Comparison of ENCODE assay signal across 8 cellular contexts in genomic region chr21:42199488-42200463, GRCh38. TPM values are rescaled to one million over a fixed set of nuclear protein-coding genes. Genes with fewer than 3 reads are reported as not detected.
DNase-seq lines count a peak whose midpoint lies in the region; ATAC-seq, FAIRE-seq and TF ChIP-seq lines count a peak whose summit lies in the region.

No MANE protein-coding gene starts in this region.

- no peaks in the 10 kb centered on the region for H3K36me3 Mint-ChIP-seq in activated CD4-positive, alpha-beta memory T cell treated with anti-CD3 and anti-CD28 coated beads for 36 hours

- no peak overlapping the region for H3K4me3 ChIP-seq in kidney epithelial cell (ENCODE audit: low read depth, low read length)

- peak; percentile 20 for FAIRE-seq in HTR-8/SVneo (lab: Jason Lieb, UNC)

- H3K4me3 Mint-ChIP-seq in activated CD4-positive, alpha-beta memory T cell treated with anti-CD3 and anti-CD28 coated beads for 36 hours, result no peak overlapping the region

- peaks cover 2% of the 10 kb centered on the region for H3K27me3 ChIP-seq in kidney epithelial cell (ENCODE audit: control insufficient read depth, insufficient read depth, low read length)

- no peaks in the 10 kb centered on the region for H3K36me3 ChIP-seq in kidney epithelial cell (ENCODE audit: control insufficient read depth, insufficient read depth, low read length)

- CTCF ChIA-PET in activated CD4-positive, alpha-beta memory T cell treated with anti-CD3 and anti-CD28 coated beads for 36 hours (lab: Charles Lee), result interaction anchor here (1.2 to 1.6 kb wide), 5 partner anchors 34 to 59 kb away, joined by 3 to 5 read pairs (median 4); no protein-coding TSS in a partner anchor

- no peak for TF ChIP-seq CTCF in kidney epithelial cell (IDR thresholded peaks at IDR 0.05; ENCODE audit: insufficient read depth, low read length, poor library complexity, severe bottlenecking)

- POLR2A ChIA-PET in activated CD4-positive, alpha-beta memory T cell treated with anti-CD3 and anti-CD28 coated beads for 36 hours (lab: Charles Lee), result interaction anchor here (1.9 kb wide), 1 partner anchor 20 kb away, joined by 13 read pairs; the partner anchor contains the start of gene ABCG1

- DNase-seq in DMS153 treated with DMSO at 0.1 percent for 48 hours (lab: John Stamatoyannopoulos, UW; ENCODE audit: unreplicated experiment) (peak; percentile 25), HTR-8/SVneo (ENCODE audit: insufficient read length, low spot score) (peak; percentile 65), kidney epithelial cell (ENCODE audit: low read depth) (peak; percentile 44), GM19238 (ENCODE audit: insufficient read length, low spot score) (no peak), T-helper 9 cell (no peak)
- no peak for DNase-seq in activated CD4-positive, alpha-beta memory T cell treated with anti-CD3 and anti-CD28 coated beads for 36 hours

- ATAC-seq in GM21723 (IDR thresholded peaks at IDR 0.05; ENCODE audit: unreplicated experiment) (no peak), HG03457 (IDR thresholded peaks at IDR 0.05; ENCODE audit: unreplicated experiment) (no peak)

- intact Hi-C loops in activated CD4-positive, alpha-beta memory T cell treated with anti-CD3 and anti-CD28 coated beads for 36 hours (cut with micrococcal nuclease), result no loop called here

- no peaks in the 10 kb centered on the region for H3K27me3 Mint-ChIP-seq in activated CD4-positive, alpha-beta memory T cell treated with anti-CD3 and anti-CD28 coated beads for 36 hours

- peak overlapping the region; percentile 65 for H3K27ac Mint-ChIP-seq in activated CD4-positive, alpha-beta memory T cell treated with anti-CD3 and anti-CD28 coated beads for 36 hours

- H3K4me1 Mint-ChIP-seq in activated CD4-positive, alpha-beta memory T cell treated with anti-CD3 and anti-CD28 coated beads for 36 hours (ENCODE audit: low read depth), result peaks cover 44% of the 10 kb centered on the region

- H3K9me3 Mint-ChIP-seq in activated CD4-positive, alpha-beta memory T cell treated with anti-CD3 and anti-CD28 coated beads for 36 hours, result no peaks in the 10 kb centered on the region

RNA-seq across cellular contexts. Expression of gene ABCG1, which starts 19.2 kb away (rescaled TPM):
- total RNA-seq in activated CD4-positive, alpha-beta memory T cell treated with anti-CD3 and anti-CD28 coated beads for 36 hours, result 10 to 100 TPM; 22.2 to 24.6 TPM
- 3.6 and 5.4 TPM in 2 replicates for total RNA-seq in kidney epithelial cell

Comparison
In these comparisons a context has a peak if more than half of its experiments do, and no peak if none do; other contexts are left out.
1. DNase-seq: peak in DMS153 treated with DMSO at 0.1 percent for 48 hours (single experiment), HTR-8/SVneo (single experiment) and kidney epithelial cell (single experiment); none in activated CD4-positive, alpha-beta memory T cell treated with anti-CD3 and anti-CD28 coated beads for 36 hours (single experiment), GM19238 (single experiment) and T-helper 9 cell (single experiment).